In genomic region chr1:120850531-120851421, GRCh38 we compare ENCODE assay signal across 9 cellular contexts. TPM values are rescaled to one million over a fixed set of nuclear protein-coding genes. Genes with fewer than 3 reads are reported as not detected.
DNase-seq lines count a peak whose midpoint lies in the region; ATAC-seq and TF ChIP-seq lines count a peak whose summit lies in the region.
"Not testable (repeated sequence)": the region's sequence is repeated elsewhere in the genome, so short reads cannot be mapped to it uniquely, and the experiment has no call there.
"Had no signal": no experiment of that assay in that cellular context is flagged by ENCODE, and none has a peak within 500 bp of the region (broad histone marks: within the 10 kb centered on the region; RNA-seq: fewer than 3 reads in every experiment).

No MANE protein-coding gene starts in this region.

- TF ChIP-seq RAD21 in IMR-90 (IDR thresholded peaks at IDR 0.05; ENCODE audit: low read length) = not testable (repeated sequence)

- CTCF ChIA-PET in IMR-90 (lab: Yijun Ruan, JAX) = not testable (repeated sequence)

- H3K4ac ChIP-seq in IMR-90 (ENCODE audit: low read depth, low read length) = peak overlapping the region; percentile 50; the same call in 1 of the 2 replicates

- peak; percentile 77 for DNase-seq in CMK (ENCODE audit: low read depth)
- DNase-seq in IMR-90 = peak; percentile 92
- peak; percentile 49 to 60 for DNase-seq in activated CD8-positive, alpha-beta memory T cell treated with anti-CD3 and anti-CD28 coated beads for 4 hours (ENCODE audit: low read depth in 2 of 2)
- peak; percentile 75 for DNase-seq in effector CD8-positive, alpha-beta T cell (lab: John Stamatoyannopoulos, UW)
- peak; percentile 40 to 68 (median 46) for DNase-seq in stimulated activated CD4-positive, alpha-beta T cell treated with anti-CD3 and anti-CD28 coated beads, TNF-alpha, amount 100 ng/mL, for 1 hour (ENCODE audit: low read depth in 3 of 3, low spot score in 1 of 3)

- H3K14ac ChIP-seq in IMR-90 (replicated peaks; ENCODE audit: low read depth, low read length) = not testable (repeated sequence)

- H4K20me1 ChIP-seq in IMR-90 (ENCODE audit: insufficient read depth, low read length); OCI-LY3 (ENCODE audit: insufficient read depth, low read length): not testable (repeated sequence)

- H2AFZ ChIP-seq in IMR-90 (replicated peaks; ENCODE audit: low read length, poor library complexity); OCI-LY3 (ENCODE audit: low read depth, low read length): not testable (repeated sequence)

- H3K23ac ChIP-seq in IMR-90 (ENCODE audit: low read depth, low read length) = not testable (repeated sequence)

- peak overlapping the region; percentile 85 for H2BK5ac ChIP-seq in IMR-90 (ENCODE audit: low read depth, low read length, poor library complexity, severe bottlenecking)

- H3K18ac ChIP-seq in IMR-90 (ENCODE audit: low read depth, low read length) = not testable (repeated sequence)

- POLR2A ChIA-PET in IMR-90 (lab: Charles Lee; ENCODE audit: unreplicated experiment) = not testable (repeated sequence)

- intact Hi-C loops in IMR-90 (cut with micrococcal nuclease) = not testable (repeated sequence)

- 0 out of 2 replicates have a peak overlapping the region, but pooled peaks have one; percentile 23 for H3K9ac ChIP-seq in IMR-90 (ENCODE audit: low read depth, low read length)
- peak overlapping the region; percentile 73 for H3K9ac ChIP-seq in OCI-LY3 (ENCODE audit: low read length)

- not testable (repeated sequence) for H3K56ac ChIP-seq in IMR-90 (ENCODE audit: extremely low read depth, insufficient read depth, low read length)

- H3K4me3 ChIP-seq in IMR-90 (ENCODE audit: insufficient read depth, low read depth, low read length) (peak overlapping the region; percentile 56), OCI-LY3 (ENCODE audit: low read length) (peak overlapping the region; percentile 76), mesodermal cell (ENCODE audit: extremely low read depth, insufficient read depth, low read length, poor library complexity, severe bottlenecking) (peak overlapping the region; percentile 14)

- not testable (repeated sequence) for H3K27me3 ChIP-seq in IMR-90 (ENCODE audit: control insufficient read depth, insufficient read depth, low read length); OCI-LY3 (ENCODE audit: low read depth, low read length)

- H4K5ac ChIP-seq in IMR-90 (ENCODE audit: low read depth, low read length) = peak overlapping the region; percentile 57

- H2AK5ac ChIP-seq in IMR-90 (ENCODE audit: low read depth, low read length) = not testable (repeated sequence)

- not testable (repeated sequence) for H3K79me1 ChIP-seq in IMR-90 (ENCODE audit: low read depth in 1 of 2, low read length in 2 of 2)

- not testable (repeated sequence) for H2BK20ac ChIP-seq in IMR-90 (ENCODE audit: low read depth, low read length)

- peak; percentile 94 for TF ChIP-seq POLR2A in IMR-90 (IDR thresholded peaks at IDR 0.05; ENCODE audit: low read depth, low read length)

- H4K8ac ChIP-seq in IMR-90 (ENCODE audit: low read depth in 2 of 2, low read length in 2 of 2) = peak overlapping the region; percentile 83 to 86; a peak in 2 of 4 replicates

- TSS peak; percentile 100 for BruUV-seq in IMR-90 (replicated peaks; lab: Mats Ljungman, UMichigan)

- not testable (repeated sequence) for H2BK15ac ChIP-seq in IMR-90 (ENCODE audit: low read depth, low read length)

- not testable (repeated sequence) for H2BK120ac ChIP-seq in IMR-90 (ENCODE audit: low read depth, low read length)

- H3K4me2 ChIP-seq in IMR-90 (ENCODE audit: low read depth, low read length) (peak overlapping the region; percentile 80), OCI-LY3 (ENCODE audit: low read length) (peak overlapping the region; percentile 82)

- H3K27ac ChIP-seq in IMR-90 (ENCODE audit: insufficient read depth, low read length) (peak overlapping the region; percentile 84), OCI-LY3 (ENCODE audit: low read length) (peak overlapping the region; percentile 57), mesodermal cell (ENCODE audit: low read depth, low read length, severe bottlenecking) (peak overlapping the region; percentile 94)

- not testable (repeated sequence) for H3K36me3 ChIP-seq in IMR-90 (ENCODE audit: control insufficient read depth, insufficient read depth, low read length); OCI-LY3 (replicated peaks; ENCODE audit: low read depth, low read length); mesodermal cell (ENCODE audit: control insufficient read depth, insufficient read depth, low read length)

- dilution Hi-C loops in IMR-90 (cut with HindIII; ENCODE audit: low sequenced_read_pairs, unreplicated experiment) = not testable (repeated sequence)

- WGBS in IMR-90 (ENCODE audit: extremely low coverage in 2 of 2, insufficient read length in 1 of 2), 2 experiments = no CpG with 5 or more reads among the region's 50 CpGs
- WGBS in mesodermal cell (ENCODE audit: insufficient coverage in 2 of 2), 2 experiments = 0 to 1% methylated on average over 11 to 27 of the region's 50 CpGs

- H3K79me2 ChIP-seq in OCI-LY3 (ENCODE audit: low read length) = not testable (repeated sequence)

- in situ Hi-C loops in IMR-90 (cut with MboI; ENCODE audit: low sequenced_read_pairs) = not testable (repeated sequence)

- not testable (repeated sequence) for TF ChIP-seq CTCF in IMR-90 (conservative IDR thresholded peaks at IDR 0.05; ENCODE audit: low read depth, low read length); OCI-LY3 (IDR thresholded peaks at IDR 0.05; ENCODE audit: low read depth, low read length)

- H3K9me3 ChIP-seq in IMR-90 (ENCODE audit: control insufficient read depth, insufficient read depth, low read length); OCI-LY3 (ENCODE audit: insufficient read depth, low read length); mesodermal cell (ENCODE audit: control insufficient read depth, low read length): not testable (repeated sequence)

- ATAC-seq in GM21390 (IDR thresholded peaks at IDR 0.05; ENCODE audit: unreplicated experiment) (peak; percentile 90), IMR-90 (ENCODE audit: low read depth) (peak; percentile 88)

- not testable (repeated sequence) for H3K9me1 ChIP-seq in IMR-90 (ENCODE audit: insufficient read depth, low read length)

- not testable (repeated sequence) for H4K91ac ChIP-seq in IMR-90 (ENCODE audit: insufficient read depth, low read depth, low read length)

- not testable (repeated sequence) for H3K4me1 ChIP-seq in IMR-90 (ENCODE audit: control insufficient read depth, insufficient read depth, low read length); OCI-LY3 (ENCODE audit: low read length); mesodermal cell (ENCODE audit: control insufficient read depth, insufficient read depth, low read length, poor library complexity, severe bottlenecking)

- not testable (repeated sequence) for H2AK9ac ChIP-seq in IMR-90 (replicated peaks; ENCODE audit: low read depth, low read length, poor library complexity)

TF ChIP-seq in IMR-90, 13 proteins besides CTCF, POLR2A, EP300 and RAD21:
- peak; percentile 61; the same call in 1 of the 2 replicates for TF ChIP-seq CEBPB (IDR thresholded peaks at IDR 0.05; ENCODE audit: low read depth, low read length)
- TF ChIP-seq MAFK (IDR thresholded peaks at IDR 0.05; ENCODE audit: low read depth, low read length) = peak; percentile 57

RNA-seq across cellular contexts. Expression of gene PPIAL4A, which starts 38.8 kb away (rescaled TPM):
- not detected in 2 replicates for total RNA-seq in IMR-90 (2012; rRNA removed)
- not detected in 2 replicates for polyA plus RNA-seq in IMR-90 (2012; rRNA removed)
- polyA plus RNA-seq in IMR-90 (2012; cell fraction: cytosol; rRNA removed) = not detected in 2 replicates
- not detected in 2 replicates for polyA plus RNA-seq in IMR-90 (2012; cell fraction: nucleus; rRNA removed; ENCODE audit: low replicate concordance)
- not detected for polyA plus RNA-seq in mesodermal cell (2013, experiment 1 of 2)
- polyA plus RNA-seq in mesodermal cell (2013, experiment 2 of 2) = not detected
- total RNA-seq: kidney epithelial cell had no signal

Comparison
In these comparisons a context has a peak if more than half of its experiments do, and no peak if none do; other contexts are left out.
1. Peak in every context shown above with its lines: DNase-seq, ATAC-seq, H3K4me3 ChIP-seq and H3K27ac ChIP-seq.
2. H3K4me3 ChIP-seq: peak in every context shown above with its lines; median percentile 76 in OCI-LY3; 56 in IMR-90; 14 in mesodermal cell.